ENCODE assay signal across 1 cellular context in genomic region chr5:92887254-92887653, GRCh38.
TF ChIP-seq lines count a peak whose summit lies in the region.

No MANE protein-coding gene starts in this region.

TF ChIP-seq in HepG2, 621 proteins besides CTCF, POLR2A, EP300 and RAD21 (continued from another document and continues in another):
- TF ChIP-seq HNF1A (IDR thresholded peaks at IDR 0.05; ENCODE audit: low read depth), result peak; percentile 67; the same call in 1 of the 2 replicates
- peak; percentile 86; the same call in 1 of the 2 replicates for TF ChIP-seq HNF1A (CRISPR knock-in tag; IDR thresholded peaks at IDR 0.05; ENCODE audit: borderline replicate concordance)
- no peak for TF ChIP-seq RFXANK (CRISPR knock-in tag; IDR thresholded peaks at IDR 0.05)
- TF ChIP-seq ZNF232 (CRISPR knock-in tag; IDR thresholded peaks at IDR 0.05; ENCODE audit: borderline replicate concordance), result peak; percentile 55; the same call in 1 of the 2 replicates
- no peak for TF ChIP-seq SMARCC2 (IDR thresholded peaks at IDR 0.05)
- no peak for TF ChIP-seq JARID2 (CRISPR knock-in tag; IDR thresholded peaks at IDR 0.05; ENCODE audit: insufficient replicate concordance)
- TF ChIP-seq ZMYM3 (CRISPR knock-in tag; IDR thresholded peaks at IDR 0.05), result peak; percentile 53; the same call in 1 of the 2 replicates
- TF ChIP-seq DDIT3 (CRISPR knock-in tag; IDR thresholded peaks at IDR 0.05), result 0 out of 2 replicates have a peak, but pooled peaks have one; percentile 61
- no peak for TF ChIP-seq HNRNPLL (IDR thresholded peaks at IDR 0.05; ENCODE audit: low read depth, low read length, poor library complexity, severe bottlenecking)
- no peak for TF ChIP-seq ZNF350 (CRISPR knock-in tag; IDR thresholded peaks at IDR 0.05; ENCODE audit: borderline replicate concordance, low read depth)
- peak; percentile 67; the same call in 1 of the 2 replicates for TF ChIP-seq NCOR1 (IDR thresholded peaks at IDR 0.05; ENCODE audit: borderline replicate concordance, low read length)
- TF ChIP-seq ZNF672 (CRISPR knock-in tag; IDR thresholded peaks at IDR 0.05), result no peak
- no peak for TF ChIP-seq SYNCRIP (IDR thresholded peaks at IDR 0.05; ENCODE audit: insufficient read depth, low read depth, low read length)
- no peak for TF ChIP-seq RBM22 (optimal IDR thresholded peaks at IDR 0.05; ENCODE audit: low read length)
- no peak for TF ChIP-seq PRMT3 (CRISPR knock-in tag; IDR thresholded peaks at IDR 0.05; ENCODE audit: borderline replicate concordance, low read depth)
- peak; percentile 81 for TF ChIP-seq FOSL2 (CRISPR knock-in tag; IDR thresholded peaks at IDR 0.05)
- TF ChIP-seq ZBTB20 (CRISPR knock-in tag; IDR thresholded peaks at IDR 0.05; ENCODE audit: borderline replicate concordance, low read depth), result peak; percentile 90; the same call in 1 of the 2 replicates
- TF ChIP-seq PAXIP1 (CRISPR knock-in tag; conservative IDR thresholded peaks at IDR 0.05), result peak; percentile 97
- no peak for TF ChIP-seq SAFB2 (CRISPR knock-in tag; IDR thresholded peaks at IDR 0.05; ENCODE audit: borderline replicate concordance, low read depth)
- no peak for TF ChIP-seq SCMH1 (CRISPR knock-in tag; IDR thresholded peaks at IDR 0.05; ENCODE audit: borderline replicate concordance)
- no peak for TF ChIP-seq ZNF562 (CRISPR knock-in tag; IDR thresholded peaks at IDR 0.05; ENCODE audit: borderline replicate concordance)
- no peak; the same call in 1 of the 2 replicates for TF ChIP-seq AHR (CRISPR knock-in tag; IDR thresholded peaks at IDR 0.05)
- peak; percentile 82; the same call in 1 of the 2 replicates for TF ChIP-seq ZKSCAN8 (CRISPR knock-in tag; IDR thresholded peaks at IDR 0.05; ENCODE audit: borderline replicate concordance)
- no peak for TF ChIP-seq ZNF512 (CRISPR knock-in tag; IDR thresholded peaks at IDR 0.05)
- peak; percentile 70; the same call in 1 of the 2 replicates for TF ChIP-seq PITX1 (CRISPR knock-in tag; IDR thresholded peaks at IDR 0.05)
- no peak for TF ChIP-seq MATR3 (CRISPR knock-in tag; IDR thresholded peaks at IDR 0.05)
- no peak for TF ChIP-seq CSRNP1 (CRISPR knock-in tag; IDR thresholded peaks at IDR 0.05)
- TF ChIP-seq POLR2AphosphoS2 (IDR thresholded peaks at IDR 0.05; ENCODE audit: low read depth, low read length), result no peak
- 0 out of 2 replicates have a peak, but pooled peaks have one; percentile 29 for TF ChIP-seq ARNT2 (CRISPR knock-in tag; IDR thresholded peaks at IDR 0.05; ENCODE audit: low read depth)
- no peak for TF ChIP-seq HINFP (CRISPR knock-in tag; IDR thresholded peaks at IDR 0.05; ENCODE audit: low read depth)
- no peak for TF ChIP-seq ZNF768 (CRISPR knock-in tag; IDR thresholded peaks at IDR 0.05)
- TF ChIP-seq ZNF652 (CRISPR knock-in tag; IDR thresholded peaks at IDR 0.05; ENCODE audit: borderline replicate concordance, low read depth), result no peak
- TF ChIP-seq ZNF143 (CRISPR knock-in tag; IDR thresholded peaks at IDR 0.05), result no peak
- TF ChIP-seq ISL2 (CRISPR knock-in tag; IDR thresholded peaks at IDR 0.05), result peak; percentile 97
- TF ChIP-seq GTF3A (CRISPR knock-in tag; conservative IDR thresholded peaks at IDR 0.05), result no peak
- no peak for TF ChIP-seq ZNF790 (CRISPR knock-in tag; IDR thresholded peaks at IDR 0.05; ENCODE audit: borderline replicate concordance)
- TF ChIP-seq WIZ (CRISPR knock-in tag; IDR thresholded peaks at IDR 0.05), result peak; percentile 70; the same call in 1 of the 2 replicates
- peak; percentile 85 to 87 for TF ChIP-seq NR2F1 (CRISPR knock-in tag; IDR thresholded peaks at IDR 0.05)
- TF ChIP-seq ELF1 (CRISPR knock-in tag; IDR thresholded peaks at IDR 0.05), result 0 out of 2 replicates have a peak, but pooled peaks have one; percentile 40
- TF ChIP-seq REST (IDR thresholded peaks at IDR 0.05; ENCODE audit: borderline replicate concordance in 1 of 2, low read depth in 1 of 2, low read length in 2 of 2), result peak in 1 of 2 experiments; percentile 45; a peak in 1 of 4 replicates
- TF ChIP-seq IRF9 (CRISPR knock-in tag; IDR thresholded peaks at IDR 0.05; ENCODE audit: borderline replicate concordance), result no peak
- TF ChIP-seq GATAD2A (CRISPR knock-in tag; IDR thresholded peaks at IDR 0.05), result peak; percentile 98
- TF ChIP-seq ZNF567 (CRISPR knock-in tag; IDR thresholded peaks at IDR 0.05; ENCODE audit: borderline replicate concordance), result no peak
- peak; percentile 62 for TF ChIP-seq YEATS4 (CRISPR knock-in tag; IDR thresholded peaks at IDR 0.05; ENCODE audit: borderline replicate concordance)
